In the genomic region with DNA sequence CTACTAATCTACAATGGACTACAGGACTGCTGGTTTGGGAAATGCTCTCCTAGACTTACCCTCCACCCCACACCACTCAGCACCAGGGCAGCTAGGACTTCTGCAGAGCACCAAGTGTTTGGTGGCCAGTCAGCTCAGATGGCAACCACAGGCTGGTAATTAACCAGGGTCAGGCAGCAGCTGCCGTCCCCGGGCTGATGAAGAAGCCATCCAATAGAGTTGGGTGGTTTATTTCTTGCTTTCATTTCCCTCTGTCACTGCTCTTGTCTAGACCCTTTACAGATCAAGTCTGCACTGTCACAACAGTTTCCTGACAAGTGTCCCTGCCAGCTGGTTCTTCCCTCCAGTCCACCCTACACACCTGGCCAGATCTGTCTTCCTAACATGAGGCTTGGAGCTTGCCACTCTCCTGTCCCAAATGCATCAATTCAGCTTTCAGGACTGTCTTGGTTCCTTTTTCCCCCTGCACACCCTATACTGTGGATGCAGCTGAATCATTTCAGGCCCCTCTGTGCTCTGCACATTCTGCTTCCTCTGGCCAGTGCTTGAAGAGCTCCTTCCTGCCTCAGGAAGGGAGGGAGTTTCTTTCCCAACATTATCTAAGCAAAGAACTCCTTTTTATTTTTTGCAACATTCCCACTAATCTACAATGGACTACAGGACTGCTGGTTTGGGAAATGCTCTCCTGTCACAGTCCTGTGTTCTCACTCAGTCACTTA, we compare ENCODE assay signal across 13 cellular contexts. TPM values are rescaled to one million over a fixed set of nuclear protein-coding genes. Genes with fewer than 3 reads are reported as not detected.
DNase-seq lines count a peak whose midpoint lies in the region; ATAC-seq and TF ChIP-seq lines count a peak whose summit lies in the region.
"Had no signal": no experiment of that assay in that cellular context is flagged by ENCODE, and none has a peak within 500 bp of the region (broad histone marks: within the 10 kb centered on the region; RNA-seq: fewer than 3 reads in every experiment).

No MANE protein-coding gene starts in this region.

- no peak overlapping the region for H3K4me3 Mint-ChIP-seq in glutamatergic neuron (ENCODE audit: unreplicated experiment)
- H3K4me3 Mint-ChIP-seq: activated CD4-positive, alpha-beta memory T cell treated with anti-CD3 and anti-CD28 coated beads for 36 hours; central memory CD8-positive, alpha-beta T cell had no signal

- peak overlapping the region; percentile 33 for H3K27ac Mint-ChIP-seq in glutamatergic neuron (ENCODE audit: unreplicated experiment)
- H3K27ac Mint-ChIP-seq: activated CD4-positive, alpha-beta memory T cell treated with anti-CD3 and anti-CD28 coated beads for 36 hours had no signal

- H3K4me1 Mint-ChIP-seq in glutamatergic neuron (ENCODE audit: low read depth, unreplicated experiment) = peaks cover 44% of the 10 kb centered on the region
- H3K4me1 Mint-ChIP-seq: central memory CD8-positive, alpha-beta T cell had no signal

- H3K36me3 Mint-ChIP-seq in glutamatergic neuron (ENCODE audit: unreplicated experiment) = no peaks in the 10 kb centered on the region
- H3K36me3 Mint-ChIP-seq: activated CD4-positive, alpha-beta memory T cell treated with anti-CD3 and anti-CD28 coated beads for 36 hours had no signal

- H3K9me3 Mint-ChIP-seq in glutamatergic neuron (ENCODE audit: unreplicated experiment) = peaks cover 3% of the 10 kb centered on the region
- H3K9me3 Mint-ChIP-seq: activated CD4-positive, alpha-beta memory T cell treated with anti-CD3 and anti-CD28 coated beads for 36 hours; central memory CD8-positive, alpha-beta T cell had no signal

- no peak for TF ChIP-seq CTCF in glutamatergic neuron (IDR thresholded peaks at IDR 0.05; ENCODE audit: partially characterized antibody, unreplicated experiment)

- peaks cover 9% of the 10 kb centered on the region for H3K27me3 Mint-ChIP-seq in glutamatergic neuron (ENCODE audit: unreplicated experiment)

- ATAC-seq in GM18499 (IDR thresholded peaks at IDR 0.05; ENCODE audit: insufficient read depth, unreplicated experiment) (peak; percentile 51), GM19468 (IDR thresholded peaks at IDR 0.05; ENCODE audit: extremely low read depth, unreplicated experiment) (peak; percentile 32), HG03432 (IDR thresholded peaks at IDR 0.05; ENCODE audit: unreplicated experiment) (peak; percentile 73)

- no peak for DNase-seq in glutamatergic neuron
- no peak for DNase-seq in COR-L47 (lab: John Stamatoyannopoulos, UW)
- DNase-seq in HPDE6-E6E7 (ENCODE audit: extremely low spot score) = no peak
- DNase-seq in stimulated activated CD8-positive, alpha-beta memory T cell treated with anti-CD3 and anti-CD28 coated beads, Interleukin-4, amount 100 ng/mL, for 48 hours = no peak
- no peak for DNase-seq in LoVo (ENCODE audit: low spot score)
- DNase-seq: activated CD4-positive, alpha-beta memory T cell treated with anti-CD3 and anti-CD28 coated beads for 36 hours; hippocampal formation; OCI-M1; posterior cingulate gyrus had no signal

RNA-seq across cellular contexts. Expression of gene HSPA9, which starts 30.2 kb away (rescaled TPM):
- total RNA-seq in glutamatergic neuron (ENCODE audit: unreplicated experiment) = 184 TPM
